1 cellular context compared by ENCODE assay signal in the genomic region with DNA sequence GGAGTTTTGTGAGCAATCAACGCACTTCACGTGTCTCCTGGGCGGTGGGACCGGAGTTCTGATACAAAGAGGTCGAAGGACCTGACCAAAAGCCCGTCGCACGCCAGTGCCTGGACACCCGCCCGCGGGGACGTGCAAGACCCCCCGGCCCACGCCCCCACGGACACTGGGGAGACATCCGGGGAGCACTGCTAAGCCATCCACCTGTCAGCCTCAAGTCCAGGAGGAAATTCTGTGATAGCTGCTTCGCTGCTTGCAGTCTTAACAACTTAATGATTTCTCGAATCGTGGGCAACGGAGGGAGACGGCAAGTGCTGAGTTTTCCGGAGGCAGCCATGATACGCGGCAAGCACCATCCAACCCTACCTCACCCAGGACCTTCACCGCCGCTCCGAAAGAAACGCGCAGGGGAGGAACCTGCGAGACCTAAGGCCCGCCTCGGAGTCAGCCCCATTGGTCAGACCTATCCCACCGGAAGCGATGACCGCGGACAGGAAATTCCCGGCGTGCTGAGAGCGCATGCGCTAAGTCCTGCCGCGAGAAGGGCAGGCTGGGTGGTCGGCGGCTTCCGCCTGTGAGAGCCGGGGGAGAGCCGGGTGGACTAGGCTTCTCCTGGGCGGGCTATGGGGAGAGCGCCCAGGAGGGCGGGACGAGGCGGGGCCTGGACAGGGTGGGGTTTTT.
TF ChIP-seq lines count a peak whose summit lies in the region.

A gene (minus strand): TSS at position 393 of the 681 bp plus-strand sequence. CDS start 56 bp downstream, at position 337.

TF ChIP-seq in HepG2, 621 proteins besides CTCF, POLR2A, EP300 and RAD21 (continued from another document and continues in another):
- TF ChIP-seq, protein P1, sequence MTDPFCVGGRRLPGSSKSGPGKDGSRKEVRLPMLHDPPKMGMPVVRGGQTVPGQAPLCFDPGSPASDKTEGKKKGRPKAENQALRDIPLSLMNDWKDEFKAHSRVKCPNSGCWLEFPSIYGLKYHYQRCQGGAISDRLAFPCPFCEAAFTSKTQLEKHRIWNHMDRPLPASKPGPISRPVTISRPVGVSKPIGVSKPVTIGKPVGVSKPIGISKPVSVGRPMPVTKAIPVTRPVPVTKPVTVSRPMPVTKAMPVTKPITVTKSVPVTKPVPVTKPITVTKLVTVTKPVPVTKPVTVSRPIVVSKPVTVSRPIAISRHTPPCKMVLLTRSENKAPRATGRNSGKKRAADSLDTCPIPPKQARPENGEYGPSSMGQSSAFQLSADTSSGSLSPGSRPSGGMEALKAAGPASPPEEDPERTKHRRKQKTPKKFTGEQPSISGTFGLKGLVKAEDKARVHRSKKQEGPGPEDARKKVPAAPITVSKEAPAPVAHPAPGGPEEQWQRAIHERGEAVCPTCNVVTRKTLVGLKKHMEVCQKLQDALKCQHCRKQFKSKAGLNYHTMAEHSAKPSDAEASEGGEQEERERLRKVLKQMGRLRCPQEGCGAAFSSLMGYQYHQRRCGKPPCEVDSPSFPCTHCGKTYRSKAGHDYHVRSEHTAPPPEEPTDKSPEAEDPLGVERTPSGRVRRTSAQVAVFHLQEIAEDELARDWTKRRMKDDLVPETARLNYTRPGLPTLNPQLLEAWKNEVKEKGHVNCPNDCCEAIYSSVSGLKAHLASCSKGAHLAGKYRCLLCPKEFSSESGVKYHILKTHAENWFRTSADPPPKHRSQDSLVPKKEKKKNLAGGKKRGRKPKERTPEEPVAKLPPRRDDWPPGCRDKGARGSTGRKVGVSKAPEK (CRISPR knock-in tag; IDR thresholded peaks at IDR 0.05; ENCODE audit: borderline replicate concordance): 0 out of 2 replicates have a peak, but pooled peaks have one; percentile 89
- TF ChIP-seq PCBP1 (IDR thresholded peaks at IDR 0.05; ENCODE audit: borderline replicate concordance, low read depth, low read length): no peak
- no peak for TF ChIP-seq ZNF432 (CRISPR knock-in tag; IDR thresholded peaks at IDR 0.05; ENCODE audit: borderline replicate concordance)
- peak; percentile 90 for TF ChIP-seq YY1 (IDR thresholded peaks at IDR 0.05; ENCODE audit: insufficient read depth, insufficient replicate concordance, low read depth, low read length)
- TF ChIP-seq, protein P2, sequence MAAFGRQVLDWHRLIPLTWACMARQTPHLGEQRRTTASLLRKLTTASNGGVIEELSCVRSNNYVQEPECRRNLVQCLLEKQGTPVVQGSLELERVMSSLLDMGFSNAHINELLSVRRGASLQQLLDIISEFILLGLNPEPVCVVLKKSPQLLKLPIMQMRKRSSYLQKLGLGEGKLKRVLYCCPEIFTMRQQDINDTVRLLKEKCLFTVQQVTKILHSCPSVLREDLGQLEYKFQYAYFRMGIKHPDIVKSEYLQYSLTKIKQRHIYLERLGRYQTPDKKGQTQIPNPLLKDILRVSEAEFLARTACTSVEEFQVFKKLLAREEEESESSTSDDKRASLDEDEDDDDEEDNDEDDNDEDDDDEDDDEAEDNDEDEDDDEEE (CRISPR knock-in tag; IDR thresholded peaks at IDR 0.05): peak; percentile 96
- TF ChIP-seq ZNF441 (CRISPR knock-in tag; IDR thresholded peaks at IDR 0.05; ENCODE audit: borderline replicate concordance): 0 out of 2 replicates have a peak, but pooled peaks have one; percentile 69
- TF ChIP-seq ZNF343 (CRISPR knock-in tag; IDR thresholded peaks at IDR 0.05): peak; percentile 48; the same call in 1 of the 2 replicates
- TF ChIP-seq, protein P3, sequence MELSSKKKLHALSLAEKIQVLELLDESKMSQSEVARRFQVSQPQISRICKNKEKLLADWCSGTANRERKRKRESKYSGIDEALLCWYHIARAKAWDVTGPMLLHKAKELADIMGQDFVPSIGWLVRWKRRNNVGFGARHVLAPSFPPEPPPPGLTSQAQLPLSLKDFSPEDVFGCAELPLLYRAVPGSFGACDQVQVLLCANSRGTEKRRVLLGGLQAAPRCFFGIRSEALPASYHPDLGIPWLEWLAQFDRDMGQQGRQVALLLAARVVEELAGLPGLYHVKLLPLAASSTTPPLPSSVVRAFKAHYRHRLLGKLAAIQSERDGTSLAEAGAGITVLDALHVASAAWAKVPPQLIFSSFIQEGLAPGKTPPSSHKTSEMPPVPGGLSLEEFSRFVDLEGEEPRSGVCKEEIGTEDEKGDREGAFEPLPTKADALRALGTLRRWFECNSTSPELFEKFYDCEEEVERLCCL (CRISPR knock-in tag; IDR thresholded peaks at IDR 0.05; ENCODE audit: borderline replicate concordance): 0 out of 2 replicates have a peak, but pooled peaks have one; percentile 25
- no peak for TF ChIP-seq CENPT (CRISPR knock-in tag; IDR thresholded peaks at IDR 0.05; ENCODE audit: low read depth)
- TF ChIP-seq DPF2 (CRISPR knock-in tag; IDR thresholded peaks at IDR 0.05; ENCODE audit: borderline replicate concordance, low read depth): no peak
- TF ChIP-seq, protein P4, sequence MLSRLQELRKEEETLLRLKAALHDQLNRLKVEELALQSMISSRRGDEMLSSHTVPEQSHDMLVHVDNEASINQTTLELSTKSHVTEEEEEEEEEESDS (CRISPR knock-in tag; IDR thresholded peaks at IDR 0.05; ENCODE audit: borderline replicate concordance): no peak
- TF ChIP-seq ZNF292 (CRISPR knock-in tag; IDR thresholded peaks at IDR 0.05; ENCODE audit: borderline replicate concordance, low read depth): peak; percentile 65; the same call in 1 of the 2 replicates
- peak; percentile 80 for TF ChIP-seq NR2C2 (CRISPR knock-in tag; IDR thresholded peaks at IDR 0.05; ENCODE audit: borderline replicate concordance)
- TF ChIP-seq, protein P5, sequence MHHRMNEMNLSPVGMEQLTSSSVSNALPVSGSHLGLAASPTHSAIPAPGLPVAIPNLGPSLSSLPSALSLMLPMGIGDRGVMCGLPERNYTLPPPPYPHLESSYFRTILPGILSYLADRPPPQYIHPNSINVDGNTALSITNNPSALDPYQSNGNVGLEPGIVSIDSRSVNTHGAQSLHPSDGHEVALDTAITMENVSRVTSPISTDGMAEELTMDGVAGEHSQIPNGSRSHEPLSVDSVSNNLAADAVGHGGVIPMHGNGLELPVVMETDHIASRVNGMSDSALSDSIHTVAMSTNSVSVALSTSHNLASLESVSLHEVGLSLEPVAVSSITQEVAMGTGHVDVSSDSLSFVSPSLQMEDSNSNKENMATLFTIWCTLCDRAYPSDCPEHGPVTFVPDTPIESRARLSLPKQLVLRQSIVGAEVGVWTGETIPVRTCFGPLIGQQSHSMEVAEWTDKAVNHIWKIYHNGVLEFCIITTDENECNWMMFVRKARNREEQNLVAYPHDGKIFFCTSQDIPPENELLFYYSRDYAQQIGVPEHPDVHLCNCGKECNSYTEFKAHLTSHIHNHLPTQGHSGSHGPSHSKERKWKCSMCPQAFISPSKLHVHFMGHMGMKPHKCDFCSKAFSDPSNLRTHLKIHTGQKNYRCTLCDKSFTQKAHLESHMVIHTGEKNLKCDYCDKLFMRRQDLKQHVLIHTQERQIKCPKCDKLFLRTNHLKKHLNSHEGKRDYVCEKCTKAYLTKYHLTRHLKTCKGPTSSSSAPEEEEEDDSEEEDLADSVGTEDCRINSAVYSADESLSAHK (CRISPR knock-in tag; IDR thresholded peaks at IDR 0.05; ENCODE audit: borderline replicate concordance): peak; percentile 46; the same call in 1 of the 2 replicates
- no peak for TF ChIP-seq ATAD3A (CRISPR knock-in tag; IDR thresholded peaks at IDR 0.05)
- TF ChIP-seq ZNF605 (CRISPR knock-in tag; IDR thresholded peaks at IDR 0.05): peak; percentile 3
- TF ChIP-seq ZNF761 (CRISPR knock-in tag; conservative IDR thresholded peaks at IDR 0.05): no peak; the same call in 1 of the 2 replicates
- TF ChIP-seq, protein P6, sequence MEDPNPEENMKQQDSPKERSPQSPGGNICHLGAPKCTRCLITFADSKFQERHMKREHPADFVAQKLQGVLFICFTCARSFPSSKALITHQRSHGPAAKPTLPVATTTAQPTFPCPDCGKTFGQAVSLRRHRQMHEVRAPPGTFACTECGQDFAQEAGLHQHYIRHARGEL (CRISPR knock-in tag; IDR thresholded peaks at IDR 0.05): 0 out of 2 replicates have a peak, but pooled peaks have one; percentile 56
- TF ChIP-seq, protein P7, sequence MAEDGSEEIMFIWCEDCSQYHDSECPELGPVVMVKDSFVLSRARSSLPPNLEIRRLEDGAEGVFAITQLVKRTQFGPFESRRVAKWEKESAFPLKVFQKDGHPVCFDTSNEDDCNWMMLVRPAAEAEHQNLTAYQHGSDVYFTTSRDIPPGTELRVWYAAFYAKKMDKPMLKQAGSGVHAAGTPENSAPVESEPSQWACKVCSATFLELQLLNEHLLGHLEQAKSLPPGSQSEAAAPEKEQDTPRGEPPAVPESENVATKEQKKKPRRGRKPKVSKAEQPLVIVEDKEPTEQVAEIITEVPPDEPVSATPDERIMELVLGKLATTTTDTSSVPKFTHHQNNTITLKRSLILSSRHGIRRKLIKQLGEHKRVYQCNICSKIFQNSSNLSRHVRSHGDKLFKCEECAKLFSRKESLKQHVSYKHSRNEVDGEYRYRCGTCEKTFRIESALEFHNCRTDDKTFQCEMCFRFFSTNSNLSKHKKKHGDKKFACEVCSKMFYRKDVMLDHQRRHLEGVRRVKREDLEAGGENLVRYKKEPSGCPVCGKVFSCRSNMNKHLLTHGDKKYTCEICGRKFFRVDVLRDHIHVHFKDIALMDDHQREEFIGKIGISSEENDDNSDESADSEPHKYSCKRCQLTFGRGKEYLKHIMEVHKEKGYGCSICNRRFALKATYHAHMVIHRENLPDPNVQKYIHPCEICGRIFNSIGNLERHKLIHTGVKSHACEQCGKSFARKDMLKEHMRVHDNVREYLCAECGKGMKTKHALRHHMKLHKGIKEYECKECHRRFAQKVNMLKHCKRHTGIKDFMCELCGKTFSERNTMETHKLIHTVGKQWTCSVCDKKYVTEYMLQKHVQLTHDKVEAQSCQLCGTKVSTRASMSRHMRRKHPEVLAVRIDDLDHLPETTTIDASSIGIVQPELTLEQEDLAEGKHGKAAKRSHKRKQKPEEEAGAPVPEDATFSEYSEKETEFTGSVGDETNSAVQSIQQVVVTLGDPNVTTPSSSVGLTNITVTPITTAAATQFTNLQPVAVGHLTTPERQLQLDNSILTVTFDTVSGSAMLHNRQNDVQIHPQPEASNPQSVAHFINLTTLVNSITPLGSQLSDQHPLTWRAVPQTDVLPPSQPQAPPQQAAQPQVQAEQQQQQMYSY (CRISPR knock-in tag; IDR thresholded peaks at IDR 0.05): peak; percentile 73; the same call in 1 of the 2 replicates
- TF ChIP-seq JUNB (CRISPR knock-in tag; IDR thresholded peaks at IDR 0.05; ENCODE audit: borderline replicate concordance): peak; percentile 67; the same call in 1 of the 2 replicates
- TF ChIP-seq KDM3A (CRISPR knock-in tag; IDR thresholded peaks at IDR 0.05; ENCODE audit: low read depth): no peak; the same call in 1 of the 2 replicates
- TF ChIP-seq, protein P8, sequence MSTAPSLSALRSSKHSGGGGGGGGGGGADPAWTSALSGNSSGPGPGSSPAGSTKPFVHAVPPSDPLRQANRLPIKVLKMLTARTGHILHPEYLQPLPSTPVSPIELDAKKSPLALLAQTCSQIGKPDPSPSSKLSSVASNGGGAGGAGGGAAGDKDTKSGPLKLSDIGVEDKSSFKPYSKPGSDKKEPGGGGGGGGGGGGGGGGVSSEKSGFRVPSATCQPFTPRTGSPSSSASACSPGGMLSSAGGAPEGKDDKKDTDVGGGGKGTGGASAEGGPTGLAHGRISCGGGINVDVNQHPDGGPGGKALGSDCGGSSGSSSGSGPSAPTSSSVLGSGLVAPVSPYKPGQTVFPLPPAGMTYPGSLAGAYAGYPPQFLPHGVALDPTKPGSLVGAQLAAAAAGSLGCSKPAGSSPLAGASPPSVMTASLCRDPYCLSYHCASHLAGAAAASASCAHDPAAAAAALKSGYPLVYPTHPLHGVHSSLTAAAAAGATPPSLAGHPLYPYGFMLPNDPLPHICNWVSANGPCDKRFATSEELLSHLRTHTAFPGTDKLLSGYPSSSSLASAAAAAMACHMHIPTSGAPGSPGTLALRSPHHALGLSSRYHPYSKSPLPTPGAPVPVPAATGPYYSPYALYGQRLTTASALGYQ (CRISPR knock-in tag; IDR thresholded peaks at IDR 0.05): peak; percentile 10; the same call in 1 of the 2 replicates
- peak; percentile 81; the same call in 1 of the 3 replicates for TF ChIP-seq MXI1 (IDR thresholded peaks at IDR 0.05; ENCODE audit: borderline replicate concordance, low read depth, low read length)
- TF ChIP-seq, protein P9, sequence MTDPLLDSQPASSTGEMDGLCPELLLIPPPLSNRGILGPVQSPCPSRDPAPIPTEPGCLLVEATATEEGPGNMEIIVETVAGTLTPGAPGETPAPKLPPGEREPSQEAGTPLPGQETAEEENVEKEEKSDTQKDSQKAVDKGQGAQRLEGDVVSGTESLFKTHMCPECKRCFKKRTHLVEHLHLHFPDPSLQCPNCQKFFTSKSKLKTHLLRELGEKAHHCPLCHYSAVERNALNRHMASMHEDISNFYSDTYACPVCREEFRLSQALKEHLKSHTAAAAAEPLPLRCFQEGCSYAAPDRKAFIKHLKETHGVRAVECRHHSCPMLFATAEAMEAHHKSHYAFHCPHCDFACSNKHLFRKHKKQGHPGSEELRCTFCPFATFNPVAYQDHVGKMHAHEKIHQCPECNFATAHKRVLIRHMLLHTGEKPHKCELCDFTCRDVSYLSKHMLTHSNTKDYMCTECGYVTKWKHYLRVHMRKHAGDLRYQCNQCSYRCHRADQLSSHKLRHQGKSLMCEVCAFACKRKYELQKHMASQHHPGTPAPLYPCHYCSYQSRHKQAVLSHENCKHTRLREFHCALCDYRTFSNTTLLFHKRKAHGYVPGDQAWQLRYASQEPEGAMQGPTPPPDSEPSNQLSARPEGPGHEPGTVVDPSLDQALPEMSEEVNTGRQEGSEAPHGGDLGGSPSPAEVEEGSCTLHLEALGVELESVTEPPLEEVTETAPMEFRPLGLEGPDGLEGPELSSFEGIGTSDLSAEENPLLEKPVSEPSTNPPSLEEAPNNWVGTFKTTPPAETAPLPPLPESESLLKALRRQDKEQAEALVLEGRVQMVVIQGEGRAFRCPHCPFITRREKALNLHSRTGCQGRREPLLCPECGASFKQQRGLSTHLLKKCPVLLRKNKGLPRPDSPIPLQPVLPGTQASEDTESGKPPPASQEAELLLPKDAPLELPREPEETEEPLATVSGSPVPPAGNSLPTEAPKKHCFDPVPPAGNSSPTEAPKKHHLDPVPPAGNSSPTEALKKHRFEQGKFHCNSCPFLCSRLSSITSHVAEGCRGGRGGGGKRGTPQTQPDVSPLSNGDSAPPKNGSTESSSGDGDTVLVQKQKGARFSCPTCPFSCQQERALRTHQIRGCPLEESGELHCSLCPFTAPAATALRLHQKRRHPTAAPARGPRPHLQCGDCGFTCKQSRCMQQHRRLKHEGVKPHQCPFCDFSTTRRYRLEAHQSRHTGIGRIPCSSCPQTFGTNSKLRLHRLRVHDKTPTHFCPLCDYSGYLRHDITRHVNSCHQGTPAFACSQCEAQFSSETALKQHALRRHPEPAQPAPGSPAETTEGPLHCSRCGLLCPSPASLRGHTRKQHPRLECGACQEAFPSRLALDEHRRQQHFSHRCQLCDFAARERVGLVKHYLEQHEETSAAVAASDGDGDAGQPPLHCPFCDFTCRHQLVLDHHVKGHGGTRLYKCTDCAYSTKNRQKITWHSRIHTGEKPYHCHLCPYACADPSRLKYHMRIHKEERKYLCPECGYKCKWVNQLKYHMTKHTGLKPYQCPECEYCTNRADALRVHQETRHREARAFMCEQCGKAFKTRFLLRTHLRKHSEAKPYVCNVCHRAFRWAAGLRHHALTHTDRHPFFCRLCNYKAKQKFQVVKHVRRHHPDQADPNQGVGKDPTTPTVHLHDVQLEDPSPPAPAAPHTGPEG (CRISPR knock-in tag; IDR thresholded peaks at IDR 0.05): peak; percentile 77; the same call in 1 of the 2 replicates
- 0 out of 2 replicates have a peak, but pooled peaks have one; percentile 19 for TF ChIP-seq ZNF557 (CRISPR knock-in tag; IDR thresholded peaks at IDR 0.05)
- no peak for TF ChIP-seq NCOR1 (IDR thresholded peaks at IDR 0.05; ENCODE audit: borderline replicate concordance, low read length)
- no peak for TF ChIP-seq ZNF24 (IDR thresholded peaks at IDR 0.05)
- peak; percentile 22; the same call in 1 of the 2 replicates for TF ChIP-seq REXO4 (CRISPR knock-in tag; IDR thresholded peaks at IDR 0.05; ENCODE audit: borderline replicate concordance)
- TF ChIP-seq ZNF207 (IDR thresholded peaks at IDR 0.05; ENCODE audit: borderline replicate concordance): no peak
- peak; percentile 49 for TF ChIP-seq MED1 (CRISPR knock-in tag; IDR thresholded peaks at IDR 0.05)
